Comparison of ENCODE assay signal across 3 cellular contexts in genomic region chr17:40017422-40018080, GRCh38.
TF ChIP-seq lines count a peak whose summit lies in the region.

No MANE protein-coding gene starts in this region.

TF ChIP-seq in IMR-90, 13 proteins besides CTCF, POLR2A, EP300 and RAD21:
- TF ChIP-seq MAZ (IDR thresholded peaks at IDR 0.05; ENCODE audit: borderline replicate concordance, low read depth, low read length): no peak
- no peak for TF ChIP-seq RFX5 (IDR thresholded peaks at IDR 0.05; ENCODE audit: low read depth, low read length)
- TF ChIP-seq FOS (IDR thresholded peaks at IDR 0.05; ENCODE audit: low read depth, low read length): no peak
- TF ChIP-seq MAFK (IDR thresholded peaks at IDR 0.05; ENCODE audit: low read depth, low read length): no peak
- no peak for TF ChIP-seq BHLHE40 (IDR thresholded peaks at IDR 0.05; ENCODE audit: low read depth, low read length)
- TF ChIP-seq CHD1 (IDR thresholded peaks at IDR 0.05; ENCODE audit: low read depth, low read length): no peak
- no peak for TF ChIP-seq SMC3 (IDR thresholded peaks at IDR 0.05; ENCODE audit: low read depth, low read length)
- no peak for TF ChIP-seq MXI1 (IDR thresholded peaks at IDR 0.05; ENCODE audit: borderline replicate concordance, low read depth, low read length)

TF ChIP-seq in endothelial cell of umbilical vein, 7 proteins besides CTCF, POLR2A, EP300 and RAD21:
- TF ChIP-seq JUN (IDR thresholded peaks at IDR 0.05; ENCODE audit: borderline replicate concordance, insufficient read depth, insufficient read length, low read depth): no peak
- TF ChIP-seq GATA2 (IDR thresholded peaks at IDR 0.05; ENCODE audit: insufficient read depth, insufficient read length, low read depth, low read length): no peak
- TF ChIP-seq POLR2AphosphoS5 (IDR thresholded peaks at IDR 0.05; ENCODE audit: insufficient read depth, low read depth, low read length): no peak
- no peak for TF ChIP-seq MYC (IDR thresholded peaks at IDR 0.05; ENCODE audit: low read depth, low read length)
- TF ChIP-seq MAX (IDR thresholded peaks at IDR 0.05; ENCODE audit: insufficient read depth, insufficient read length): no peak
- TF ChIP-seq FOS (IDR thresholded peaks at IDR 0.05; ENCODE audit: borderline replicate concordance, insufficient read depth, low read length): no peak

TF ChIP-seq in HEK293T, 16 proteins besides CTCF, POLR2A, EP300 and RAD21:
- no peak for TF ChIP-seq CTBP1 (IDR thresholded peaks at IDR 0.05; ENCODE audit: borderline replicate concordance)
- TF ChIP-seq ELF4 (IDR thresholded peaks at IDR 0.05): no peak
- no peak for TF ChIP-seq FOXM1 (IDR thresholded peaks at IDR 0.05; ENCODE audit: borderline replicate concordance)
- TF ChIP-seq HDGF (IDR thresholded peaks at IDR 0.05; ENCODE audit: borderline replicate concordance): no peak
- no peak for TF ChIP-seq PKNOX1 (IDR thresholded peaks at IDR 0.05)
- no peak for TF ChIP-seq TARDBP (IDR thresholded peaks at IDR 0.05)
